Comparison of ENCODE assay signal across 19 cellular contexts in the genomic region with DNA sequence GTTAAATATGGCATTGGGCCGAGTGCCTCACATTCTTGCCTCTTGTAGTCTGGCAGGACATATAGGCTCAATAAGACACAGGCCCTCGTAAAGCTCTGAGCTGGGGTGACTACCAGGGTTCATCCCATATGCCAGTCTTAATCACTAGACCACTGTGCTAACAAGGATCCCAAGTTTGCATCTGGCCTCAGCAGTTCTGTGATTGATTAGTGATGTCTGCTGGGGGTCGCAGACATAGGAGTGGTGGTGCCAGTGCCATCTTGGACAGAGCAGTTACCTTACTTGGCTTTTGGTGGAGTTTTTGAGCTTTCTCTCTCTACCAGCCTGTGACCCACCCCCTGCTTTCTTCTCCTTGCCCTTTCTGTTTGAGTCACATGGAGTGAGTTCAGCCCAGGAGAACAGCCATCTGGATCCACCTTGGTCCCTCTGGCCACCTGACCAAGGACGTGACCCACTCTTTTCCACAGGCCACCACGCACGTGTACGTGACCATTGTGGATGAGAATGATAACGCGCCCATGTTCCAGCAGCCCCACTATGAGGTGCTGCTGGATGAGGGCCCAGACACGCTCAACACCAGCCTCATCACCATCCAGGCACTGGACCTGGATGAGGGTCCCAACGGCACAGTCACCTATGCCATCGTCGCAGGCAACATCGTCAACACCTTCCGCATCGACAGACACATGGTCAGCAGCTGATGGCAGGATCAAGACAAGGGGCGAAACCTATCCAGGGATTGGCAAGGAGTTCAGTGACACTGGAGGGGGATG. TPM values are rescaled to one million over a fixed set of nuclear protein-coding genes. Genes with fewer than 3 reads are reported as not detected.
A peak's percentile ranks its signal among the peaks of the same experiment; 100 is the strongest.
DNase-seq lines count a peak whose midpoint lies in the region; TF ChIP-seq lines count a peak whose summit lies in the region.
"Had no signal": no experiment of that assay in that cellular context is flagged by ENCODE, and none has a peak within 500 bp of the region (broad histone marks: within the 10 kb centered on the region; RNA-seq: fewer than 3 reads in every experiment).

No MANE protein-coding gene starts in this region.

- no peaks in the 10 kb centered on the region for H3K36me3 Mint-ChIP-seq in activated naive CD8-positive, alpha-beta T cell
- peaks cover 2% of the 10 kb centered on the region for H3K36me3 Mint-ChIP-seq in activated naive CD8-positive, alpha-beta T cell treated with anti-CD3 and anti-CD28 coated beads for 36 hours
- peaks cover under 1 to 5% of the 10 kb centered on the region in 2 donors for H3K36me3 Mint-ChIP-seq in CD4-positive, alpha-beta memory T cell
- no peaks in the 10 kb centered on the region for H3K36me3 Mint-ChIP-seq in chondrocyte (ENCODE audit: low read depth)
- H3K36me3 Mint-ChIP-seq in activated CD4-positive, alpha-beta memory T cell treated with anti-CD3 and anti-CD28 coated beads, Interleukin-2, amount 10 ng/mL, durations not matched to agents 7 days and 5 days (ENCODE audit: low read depth), result peaks cover 3% of the 10 kb centered on the region

- peaks cover 8% of the 10 kb centered on the region for H3K79me2 ChIP-seq in osteoblast (ENCODE audit: insufficient read depth, low read length)

- no peaks in the 10 kb centered on the region for H4K20me1 ChIP-seq in osteoblast (ENCODE audit: insufficient read depth, low read length)

- intact Hi-C loops in CD4-positive, alpha-beta memory T cell (cut with micrococcal nuclease), result loop anchor here (10.0 kb wide), 1 partner anchor 963 kb away; the partner anchor contains the start of gene SGPL1

- no peaks in the 10 kb centered on the region for H3K9me3 ChIP-seq in CD4-positive, alpha-beta memory T cell (ENCODE audit: control insufficient read depth in 1 of 2, low read length in 2 of 2)
- no peaks in the 10 kb centered on the region for H3K9me3 ChIP-seq in osteoblast (ENCODE audit: low read depth, low read length)
- H3K9me3 ChIP-seq: SJCRH30 had no signal

- peaks cover 35% of the 10 kb centered on the region for H3K4me1 ChIP-seq in CD4-positive, alpha-beta memory T cell (ENCODE audit: insufficient read depth, low read length)
- H3K4me1 ChIP-seq in osteoblast (ENCODE audit: insufficient read depth, low read length), result peaks cover 17% of the 10 kb centered on the region

- H3K27ac ChIP-seq in CD4-positive, alpha-beta memory T cell (ENCODE audit: low read depth, low read length), result no peak overlapping the region
- no peak overlapping the region for H3K27ac ChIP-seq in osteoblast (ENCODE audit: low read depth, low read length)
- H3K27ac ChIP-seq: GM23248, SJCRH30 had no signal

- CTCF ChIA-PET in CD4-positive, alpha-beta memory T cell (lab: Charles Lee; ENCODE audit: partially characterized antibody), result interaction anchor here (1.1 to 16.3 kb wide), 6 partner anchors 34 to 140 kb away, joined by 3 to 379 read pairs (median 34); no protein-coding TSS in a partner anchor
- CTCF ChIA-PET in activated CD4-positive, alpha-beta memory T cell treated with anti-CD3 and anti-CD28 coated beads, Interleukin-2, amount 10 ng/mL, durations not matched to agents 7 days and 5 days (lab: Charles Lee), result interaction anchor here (1.3 kb wide), 1 partner anchor 79 kb away, joined by 5 read pairs; no protein-coding TSS in a partner anchor

- H2AFZ ChIP-seq in osteoblast (ENCODE audit: low read length), result no peak overlapping the region
- H2AFZ ChIP-seq: GM23248 had no signal

- no peaks in the 10 kb centered on the region for H3K9me3 Mint-ChIP-seq in activated naive CD8-positive, alpha-beta T cell (ENCODE audit: low read depth)
- peaks cover 3% of the 10 kb centered on the region for H3K9me3 Mint-ChIP-seq in activated naive CD8-positive, alpha-beta T cell treated with anti-CD3 and anti-CD28 coated beads for 36 hours
- H3K9me3 Mint-ChIP-seq in CD4-positive, alpha-beta memory T cell, result no peaks in the 10 kb centered on the region
- H3K9me3 Mint-ChIP-seq in chondrocyte (ENCODE audit: low read depth), result peaks cover 2% of the 10 kb centered on the region
- H3K9me3 Mint-ChIP-seq in activated CD4-positive, alpha-beta memory T cell treated with anti-CD3 and anti-CD28 coated beads, Interleukin-2, amount 10 ng/mL, durations not matched to agents 7 days and 5 days, result peaks cover 5% of the 10 kb centered on the region
- H3K9me3 Mint-ChIP-seq: HFFc6 had no signal

- POLR2A ChIA-PET in CD4-positive, alpha-beta memory T cell (lab: Charles Lee; ENCODE audit: partially characterized antibody), result interaction anchor here (18.0 to 18.5 kb wide), 2 partner anchors 30 to 50 kb away, joined by 444 to 1035 read pairs; no protein-coding TSS in a partner anchor
- POLR2A ChIA-PET in activated CD4-positive, alpha-beta memory T cell treated with anti-CD3 and anti-CD28 coated beads, Interleukin-2, amount 10 ng/mL, durations not matched to agents 7 days and 5 days (lab: Charles Lee), result interaction anchor here (0.7 kb wide), 1 partner anchor 10 kb away, joined by 3 read pairs; no protein-coding TSS in a partner anchor

- H3K4me3 Mint-ChIP-seq in activated naive CD8-positive, alpha-beta T cell, result no peak overlapping the region
- no peak overlapping the region for H3K4me3 Mint-ChIP-seq in activated naive CD8-positive, alpha-beta T cell treated with anti-CD3 and anti-CD28 coated beads for 36 hours
- H3K4me3 Mint-ChIP-seq in CD4-positive, alpha-beta memory T cell, result peak overlapping the region in 1 of 8 donors; percentile 23
- H3K4me3 Mint-ChIP-seq in chondrocyte (ENCODE audit: unreplicated experiment), result no peak overlapping the region
- H3K4me3 Mint-ChIP-seq in activated CD4-positive, alpha-beta memory T cell treated with anti-CD3 and anti-CD28 coated beads, Interleukin-2, amount 10 ng/mL, durations not matched to agents 7 days and 5 days, result no peak overlapping the region
- H3K4me3 Mint-ChIP-seq: HFFc6 had no signal

- H3K4me3 ChIP-seq in CD4-positive, alpha-beta memory T cell (ENCODE audit: low read length in 2 of 2), result no peak overlapping the region
- H3K4me3 ChIP-seq in osteoblast (ENCODE audit: insufficient read depth, low read length), result no peak overlapping the region
- H3K4me3 ChIP-seq: GM23248, SJCRH30 had no signal

- H3K27me3 Mint-ChIP-seq in activated naive CD8-positive, alpha-beta T cell, result no peaks in the 10 kb centered on the region
- H3K27me3 Mint-ChIP-seq in activated naive CD8-positive, alpha-beta T cell treated with anti-CD3 and anti-CD28 coated beads for 36 hours, result no peaks in the 10 kb centered on the region
- H3K27me3 Mint-ChIP-seq in CD4-positive, alpha-beta memory T cell, result no peaks in the 10 kb centered on the region
- H3K27me3 Mint-ChIP-seq in chondrocyte (ENCODE audit: low read depth), result peaks cover 16% of the 10 kb centered on the region
- no peaks in the 10 kb centered on the region for H3K27me3 Mint-ChIP-seq in activated CD4-positive, alpha-beta memory T cell treated with anti-CD3 and anti-CD28 coated beads, Interleukin-2, amount 10 ng/mL, durations not matched to agents 7 days and 5 days
- H3K27me3 Mint-ChIP-seq: CD8-positive, alpha-beta memory T cell had no signal

- TF ChIP-seq CTCF in chondrocyte (IDR thresholded peaks at IDR 0.05) (no peak), osteoblast (IDR thresholded peaks at IDR 0.05; ENCODE audit: extremely low read depth, low read depth, low read length) (no peak)

- no peak overlapping the region for H3K4me2 ChIP-seq in osteoblast (ENCODE audit: insufficient read depth, low read length)

- H3K36me3 ChIP-seq in CD4-positive, alpha-beta memory T cell (ENCODE audit: insufficient read depth, low read length), result no peaks in the 10 kb centered on the region
- no peaks in the 10 kb centered on the region for H3K36me3 ChIP-seq in osteoblast (ENCODE audit: insufficient read depth, low read length)
- H3K36me3 ChIP-seq: SJCRH30 had no signal

- H3K4me1 Mint-ChIP-seq in activated naive CD8-positive, alpha-beta T cell (ENCODE audit: low read depth), result peaks cover 40% of the 10 kb centered on the region
- H3K4me1 Mint-ChIP-seq in activated naive CD8-positive, alpha-beta T cell treated with anti-CD3 and anti-CD28 coated beads for 36 hours, result peaks cover 33% of the 10 kb centered on the region
- peaks cover 24 to 42% (median 34%) of the 10 kb centered on the region in 4 donors for H3K4me1 Mint-ChIP-seq in CD4-positive, alpha-beta memory T cell
- H3K4me1 Mint-ChIP-seq in chondrocyte (ENCODE audit: low read depth), result peaks cover 11% of the 10 kb centered on the region
- H3K4me1 Mint-ChIP-seq in activated CD4-positive, alpha-beta memory T cell treated with anti-CD3 and anti-CD28 coated beads, Interleukin-2, amount 10 ng/mL, durations not matched to agents 7 days and 5 days, result peaks cover 67% of the 10 kb centered on the region

- peak overlapping the region; percentile 41 for H3K27ac Mint-ChIP-seq in activated naive CD8-positive, alpha-beta T cell
- H3K27ac Mint-ChIP-seq in activated naive CD8-positive, alpha-beta T cell treated with anti-CD3 and anti-CD28 coated beads for 36 hours, result no peak overlapping the region
- H3K27ac Mint-ChIP-seq in CD4-positive, alpha-beta memory T cell, result peak overlapping the region in 5 of 7 donors; percentile 29 to 99 (median 54)
- H3K27ac Mint-ChIP-seq in chondrocyte (ENCODE audit: unreplicated experiment), result no peak overlapping the region
- no peak overlapping the region for H3K27ac Mint-ChIP-seq in activated CD4-positive, alpha-beta memory T cell treated with anti-CD3 and anti-CD28 coated beads, Interleukin-2, amount 10 ng/mL, durations not matched to agents 7 days and 5 days
- H3K27ac Mint-ChIP-seq: HFFc6 had no signal

- no peaks in the 10 kb centered on the region for H3K27me3 ChIP-seq in CD4-positive, alpha-beta memory T cell (ENCODE audit: insufficient read depth, low read length)
- H3K27me3 ChIP-seq in osteoblast (ENCODE audit: insufficient read depth, low read length), result no peaks in the 10 kb centered on the region
- H3K27me3 ChIP-seq: SJCRH30 had no signal

- DNase-seq in activated naive CD8-positive, alpha-beta T cell treated with anti-CD3 and anti-CD28 coated beads for 36 hours, result no peak
- no peak for DNase-seq in CD4-positive, alpha-beta memory T cell
- DNase-seq in chondrocyte (ENCODE audit: low spot score) (peak; percentile 46), osteoblast (ENCODE audit: insufficient read length, low spot score, missing footprints) (peak; percentile 44), NCI-H2029 treated with DMSO at 0.1 percent for 48 hours (lab: John Stamatoyannopoulos, UW) (no peak), cerebellum (ENCODE audit: low spot score) (no peak)
- DNase-seq in activated CD4-positive, alpha-beta memory T cell treated with anti-CD3 and anti-CD28 coated beads, Interleukin-2, amount 10 ng/mL, durations not matched to agents 7 days and 5 days, result no peak
- DNase-seq: GM23248, HFFc6, Karpas-422, NCI-H1417 treated with DMSO at 0.1 percent for 48 hours, NCI-H2029, NCI-H524 treated with DMSO at 0.1 percent for 48 hours, SJCRH30 had no signal

RNA-seq across cellular contexts. Expression of gene VSIR, which starts 4.1 kb away (rescaled TPM):
- 10 to 100 TPM; 41.4 to 47.3 TPM for total RNA-seq in activated naive CD8-positive, alpha-beta T cell treated with anti-CD3 and anti-CD28 coated beads for 36 hours
- 10 to 100 TPM; 97.8 to 98.4 TPM for total RNA-seq in CD4-positive, alpha-beta memory T cell
- 100 to 1,000 TPM; 350 to 372 TPM for polyA plus RNA-seq in CD4-positive, alpha-beta memory T cell
- total RNA-seq in chondrocyte, result 0.49 to 1.3 TPM in 2 of 3 replicates, not detected in the other
- 69.5 and 75.3 TPM in 2 replicates for total RNA-seq in osteoblast
- 100 to 1,000 TPM; 109 TPM for total RNA-seq in activated CD4-positive, alpha-beta memory T cell treated with anti-CD3 and anti-CD28 coated beads, Interleukin-2, amount 10 ng/mL, durations not matched to agents 7 days and 5 days
- 4.7 TPM for total RNA-seq in cerebellum
- total RNA-seq: A673 had no signal

RNA-seq across cellular contexts. Expression of gene C10orf105, which starts 57.8 kb away (rescaled TPM):
- total RNA-seq in activated naive CD8-positive, alpha-beta T cell treated with anti-CD3 and anti-CD28 coated beads for 36 hours, result under 1 TPM; 0.24 to 0.41 TPM
- total RNA-seq in CD4-positive, alpha-beta memory T cell, result under 1 TPM; 0.11 to 0.12 TPM
- under 1 TPM; 0.07 TPM for polyA plus RNA-seq in CD4-positive, alpha-beta memory T cell
- total RNA-seq in chondrocyte, result not detected in 3 replicates
- total RNA-seq in osteoblast, result under 0.01 TPM in 1 of 2 replicates, not detected in the other
- under 1 TPM; 0.25 to 0.33 TPM for total RNA-seq in activated CD4-positive, alpha-beta memory T cell treated with anti-CD3 and anti-CD28 coated beads, Interleukin-2, amount 10 ng/mL, durations not matched to agents 7 days and 5 days
- total RNA-seq in cerebellum, result 1.00 TPM
- total RNA-seq: A673, Daoy, GM23248, HepG2, HFFc6, SJCRH30 had no signal
- polyA plus RNA-seq: GM23248, HepG2 had no signal

Comparison
In these comparisons a context has a peak if more than half of its experiments do, and no peak if none do; other contexts are left out.
1. H3K27ac Mint-ChIP-seq: peak in activated naive CD8-positive, alpha-beta T cell (single experiment) and CD4-positive, alpha-beta memory T cell (5 of 7); none in activated naive CD8-positive, alpha-beta T cell treated with anti-CD3 and anti-CD28 coated beads for 36 hours (single experiment), chondrocyte (single experiment) and activated CD4-positive, alpha-beta memory T cell treated with anti-CD3 and anti-CD28 coated beads, Interleukin-2, amount 10 ng/mL, durations not matched to agents 7 days and 5 days (single experiment).
2. DNase-seq: peak in chondrocyte (single experiment) and osteoblast (single experiment); none in activated naive CD8-positive, alpha-beta T cell treated with anti-CD3 and anti-CD28 coated beads for 36 hours (single experiment), CD4-positive, alpha-beta memory T cell (0 of 5), activated CD4-positive, alpha-beta memory T cell treated with anti-CD3 and anti-CD28 coated beads, Interleukin-2, amount 10 ng/mL, durations not matched to agents 7 days and 5 days (single experiment), NCI-H2029 treated with DMSO at 0.1 percent for 48 hours (single experiment) and cerebellum (single experiment).